ENCODE assay signal across 21 cellular contexts in the genomic region with DNA sequence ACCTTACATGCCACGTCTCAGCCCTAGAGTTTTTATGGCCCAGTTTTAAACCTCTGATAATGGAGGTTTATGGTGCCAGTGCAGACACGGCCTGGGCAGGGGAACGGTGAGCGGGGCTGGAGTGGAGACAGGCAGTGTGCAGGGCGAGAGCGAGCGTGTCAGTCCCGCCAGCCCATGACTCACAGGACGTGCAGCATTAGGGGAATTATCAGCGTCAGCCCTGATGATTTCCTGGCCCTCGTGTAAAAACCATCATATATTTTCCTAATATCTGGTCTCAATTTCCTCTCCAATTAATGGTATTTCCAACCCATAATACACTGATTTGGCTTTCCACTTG.
"Had no signal": no experiment of that assay in that cellular context is flagged by ENCODE, and none has a peak within 500 bp of the region (broad histone marks: within the 10 kb centered on the region; RNA-seq: fewer than 3 reads in every experiment).

No MANE protein-coding gene starts in this region.

- H3K27me3 ChIP-seq: tibial artery, uterus had no signal

- H3K9me3 Mint-ChIP-seq: dendritic cell treated with granulocyte-macrophage colony-stimulating factor and Interleukin-4, amounts not matched to agents 40 ng/mL and 50 ng/mL, for 4 days; natural killer cell treated with Interleukin-12 subunit alpha and Interleukin-12 subunit beta and Interleukin-15 and Interleukin-18, amount 100 ng/mL, for 72 hours had no signal

- H3K36me3 Mint-ChIP-seq: activated naive CD8-positive, alpha-beta T cell; natural killer cell treated with Interleukin-12 subunit alpha and Interleukin-12 subunit beta and Interleukin-15 and Interleukin-18, amount 100 ng/mL, for 72 hours had no signal

- H3K4me3 Mint-ChIP-seq: activated naive CD8-positive, alpha-beta T cell; activated T-cell treated with anti-CD3 and anti-CD28 coated beads, Interleukin-2, amount 50 U/mL, for 72 hours; dendritic cell treated with granulocyte-macrophage colony-stimulating factor and Interleukin-4, amounts not matched to agents 40 ng/mL and 50 ng/mL, for 4 days; natural killer cell treated with Interleukin-12 subunit alpha and Interleukin-12 subunit beta and Interleukin-15 and Interleukin-18, amount 100 ng/mL, for 72 hours had no signal

- DNase-seq: activated CD4-positive, alpha-beta T cell treated with anti-CD3 and anti-CD28 coated beads for 1 hour; activated CD4-positive, alpha-beta T cell treated with anti-CD3 and anti-CD28 coated beads, Interleukin-2, amount 50 U/mL, for 4 hours; activated gamma-delta T cell; activated T-cell treated with anti-CD3 and anti-CD28 coated beads, Interleukin-2, amount 50 U/mL, for 72 hours; effector CD8-positive, alpha-beta T cell; esophagus squamous epithelium; hippocampal formation; lower lobe of right lung; occipital lobe; stimulated activated CD4-positive, alpha-beta T cell treated with anti-CD3 and anti-CD28 coated beads, Interleukin-12 subunit alpha, Interleukin-12 subunit beta, amount 100 ng/mL, for 4 hours; stimulated activated CD4-positive, alpha-beta T cell treated with anti-CD3 and anti-CD28 coated beads, Interleukin-1b, Interleukin-23, amount 100 ng/mL, for 48 hours; stimulated activated CD8-positive, alpha-beta memory T cell treated with anti-CD3 and anti-CD28 coated beads, Interleukin-4, amount 100 ng/mL, for 48 hours; stimulated activated naive CD4-positive, alpha-beta T cell treated with Interleukin-2 at 50 U/mL for 16 hours; substantia nigra; T-helper 2 cell; tibial artery; uterus; WERI-Rb-1 had no signal

- H3K27ac ChIP-seq: esophagus squamous epithelium, lower lobe of right lung, tibial artery, uterus, WERI-Rb-1 had no signal

- ATAC-seq: activated T-cell treated with anti-CD3 and anti-CD28 coated beads, Interleukin-2, amount 50 U/mL, for 72 hours; lower lobe of right lung; natural killer cell treated with Interleukin-12 subunit alpha and Interleukin-12 subunit beta and Interleukin-15 and Interleukin-18, amount 100 ng/mL, for 72 hours had no signal

- H3K9me3 ChIP-seq: esophagus squamous epithelium, lower lobe of right lung, uterus had no signal

- H3K4me1 ChIP-seq: lower lobe of right lung, tibial artery, uterus had no signal

- H3K4me3 ChIP-seq: esophagus squamous epithelium, lower lobe of right lung, tibial artery, uterus had no signal

- H3K27me3 Mint-ChIP-seq: dendritic cell treated with granulocyte-macrophage colony-stimulating factor and Interleukin-4, amounts not matched to agents 40 ng/mL and 50 ng/mL, for 4 days had no signal

- H3K27ac Mint-ChIP-seq: activated naive CD8-positive, alpha-beta T cell; activated T-cell treated with anti-CD3 and anti-CD28 coated beads, Interleukin-2, amount 50 U/mL, for 72 hours; dendritic cell treated with granulocyte-macrophage colony-stimulating factor and Interleukin-4, amounts not matched to agents 40 ng/mL and 50 ng/mL, for 4 days; natural killer cell treated with Interleukin-12 subunit alpha and Interleukin-12 subunit beta and Interleukin-15 and Interleukin-18, amount 100 ng/mL, for 72 hours had no signal

- H3K36me3 ChIP-seq: esophagus squamous epithelium, lower lobe of right lung, tibial artery, uterus, WERI-Rb-1 had no signal
